Comparison of ENCODE assay signal across 9 cellular contexts in genomic region chr7:73734619-73735525, GRCh38. TPM values are rescaled to one million over a fixed set of nuclear protein-coding genes. Genes with fewer than 3 reads are reported as not detected.
DNase-seq lines count a peak whose midpoint lies in the region; ATAC-seq and TF ChIP-seq lines count a peak whose summit lies in the region.
"Had no signal": no experiment of that assay in that cellular context is flagged by ENCODE, and none has a peak within 500 bp of the region (broad histone marks: within the 10 kb centered on the region; RNA-seq: fewer than 3 reads in every experiment).

No MANE protein-coding gene starts in this region.

- H3K4me3 ChIP-seq in coronary artery, result no peak overlapping the region
- H3K4me3 ChIP-seq in lung, result no peak overlapping the region

- H3K27ac ChIP-seq in coronary artery (peak overlapping the region in 1 of 2 donors; percentile 81), lung (ENCODE audit: low read depth in 1 of 2, low read length in 1 of 2) (peak overlapping the region in 1 of 2 donors; percentile 88)

- H3K9me3 ChIP-seq in lung (ENCODE audit: control insufficient read depth in 2 of 2, insufficient read depth in 1 of 2, low read length in 1 of 2), result peaks cover 0 to 1% of the 10 kb centered on the region in 2 donors

- no peaks in the 10 kb centered on the region for H3K27me3 ChIP-seq in lung (ENCODE audit: control insufficient read depth, insufficient read depth)

- peaks cover 0 to 10% of the 10 kb centered on the region in 2 donors for H3K4me1 ChIP-seq in lung (ENCODE audit: control insufficient read depth in 2 of 2, insufficient read depth in 2 of 2, low read length in 2 of 2)

- ATAC-seq in HG03196 (IDR thresholded peaks at IDR 0.05; ENCODE audit: unreplicated experiment) (peak; percentile 39), lung (ENCODE audit: insufficient read depth, low FRiP score) (peak; percentile 54), GM18520 (IDR thresholded peaks at IDR 0.05; ENCODE audit: unreplicated experiment) (no peak)

- peak; percentile 93 for TF ChIP-seq CTCF in GM12874 (IDR thresholded peaks at IDR 0.05; ENCODE audit: insufficient read depth, low read depth, low read length)
- TF ChIP-seq CTCF in coronary artery (IDR thresholded peaks at IDR 0.05), result no peak
- TF ChIP-seq CTCF in lung (IDR thresholded peaks at IDR 0.05; ENCODE audit: control extremely low read depth, extremely low read depth), result peak; percentile 71

- 60 to 61% methylated on average over 16 of the region's 16 CpGs for WGBS in lung, 2 donors

- DNase-seq in NCI-H510A treated with DMSO at 0.1 percent for 48 hours (lab: John Stamatoyannopoulos, UW) (peak; percentile 90), coronary artery (ENCODE audit: low spot score) (peak; percentile 87), lung (ENCODE audit: low spot score) (peak; percentile 87)
- DNase-seq in activated CD4-positive, alpha-beta T cell treated with anti-CD3 and anti-CD28 coated beads for 24 hours (ENCODE audit: low read depth in 2 of 2), result peak; percentile 71 to 78
- DNase-seq in stimulated activated CD8-positive, alpha-beta memory T cell treated with anti-CD3 and anti-CD28 coated beads, Interleukin-15, amount 100 ng/mL, for 48 hours (ENCODE audit: low read depth in 2 of 2), result peak; percentile 66 to 70

- peaks cover 0 to 10% of the 10 kb centered on the region in 2 donors for H3K36me3 ChIP-seq in lung (ENCODE audit: control insufficient read depth in 2 of 2, insufficient read depth in 2 of 2, low read length in 2 of 2)

RNA-seq across cellular contexts. Expression of gene ABHD11, which starts 3.7 kb away (rescaled TPM):
- total RNA-seq in lung, result 10 to 100 TPM; 22.2 to 50.0 TPM
- 10 to 100 TPM; 30.5 to 52.9 TPM for polyA plus RNA-seq in lung

RNA-seq across cellular contexts. Expression of gene STX1A, which starts 15.4 kb away (rescaled TPM):
- 1 to 10 TPM; 7.7 to 8.0 TPM for total RNA-seq in lung
- polyA plus RNA-seq in lung, result 1 to 10 TPM; 4.1 to 7.7 TPM

RNA-seq across cellular contexts. Expression of gene CLDN3, which starts 35.2 kb away (rescaled TPM):
- 10 to 100 TPM; 43.4 to 43.8 TPM for total RNA-seq in lung
- polyA plus RNA-seq in lung, result 10 to 100 TPM; 42.9 to 54.7 TPM
- total RNA-seq: temporal lobe had no signal

RNA-seq across cellular contexts. Expression of gene BUD23, which starts 51.5 kb away (rescaled TPM):
- total RNA-seq in lung, result 10 to 100 TPM; 33.5 to 76.7 TPM
- 100 to 1,000 TPM in 1 of 2 donors, 10 to 100 TPM in 1; 71.7 to 118 TPM for polyA plus RNA-seq in lung

RNA-seq across cellular contexts. Expression of gene DNAJC30, which starts 51.6 kb away (rescaled TPM):
- 10 to 100 TPM in 1 of 2 donors, 1 to 10 TPM in 1; 5.3 to 14.4 TPM for total RNA-seq in lung
- polyA plus RNA-seq in lung, result 10 to 100 TPM in 1 of 2 donors, 1 to 10 TPM in 1; 8.1 to 10.0 TPM
